In genomic region chr6:157332813-157333212, GRCh38 we compare ENCODE assay signal across 36 cellular contexts.
"Had no signal": no experiment of that assay in that cellular context is flagged by ENCODE, and none has a peak within 500 bp of the region (broad histone marks: within the 10 kb centered on the region; RNA-seq: fewer than 3 reads in every experiment).

No MANE protein-coding gene starts in this region.

- H3K9me3 ChIP-seq: ascending aorta had no signal

- H3K9me3 Mint-ChIP-seq: activated CD4-positive, alpha-beta memory T cell treated with anti-CD3 and anti-CD28 coated beads, Interleukin-2, amount 10 ng/mL, durations not matched to agents 7 days and 5 days; activated CD4-positive, alpha-beta T cell treated with anti-CD3 and anti-CD28 coated beads, Interleukin-2, amount 10 ng/mL, durations not matched to agents 7 days and 5 days; activated naive CD4-positive, alpha-beta T cell treated with anti-CD3 and anti-CD28 coated beads, Interleukin-2, amount 10 ng/mL, durations not matched to agents 7 days and 5 days; activated naive CD4-positive, alpha-beta T cell treated with anti-CD3 and anti-CD28 coated beads, Interleukin-2, amount 50 U/mL, for 24 hours; activated naive CD8-positive, alpha-beta T cell treated with anti-CD3 and anti-CD28 coated beads, Interleukin-2, amount 10 ng/mL, durations not matched to agents 7 days and 5 days; activated naive CD8-positive, alpha-beta T cell treated with anti-CD3 and anti-CD28 coated beads, Interleukin-2, amount 50 U/mL, for 24 hours; activated T-cell treated with anti-CD3 and anti-CD28 coated beads, Interleukin-2, amount 50 U/mL, for 24 hours; activated T-helper 2 cell treated with anti-CD3 and anti-CD28 coated beads, Interferon-gamma antibody, Interleukin-2, Interleukin-4, amounts not matched to agents 10 μg/mL and 5 μg/mL and 100 μg/mL, durations not matched to agents 14 hours and 24 hours and 36 hours; central memory CD8-positive, alpha-beta T cell; T-helper 1 cell treated with Interleukin-12 subunit alpha and Interleukin-12 subunit beta and Interleukin-4 antibody, amounts not matched to agents 30 μg/mL and 1 μg/mL, for 36 hours; T-helper 2 cell treated with Interferon-gamma antibody and Interleukin-4, amounts not matched to agents 5 μg/mL and 100 μg/mL, for 36 hours had no signal

- H3K36me3 ChIP-seq: ascending aorta, cardiac muscle cell had no signal

- H3K4me1 ChIP-seq: ascending aorta had no signal

- H3K27me3 ChIP-seq: ascending aorta had no signal

- H3K4me3 ChIP-seq: ascending aorta, cardiac muscle cell had no signal

- H3K36me3 Mint-ChIP-seq: activated CD8-positive, alpha-beta memory T cell treated with anti-CD3 and anti-CD28 coated beads, Interleukin-2, amount 10 ng/mL, durations not matched to agents 7 days and 5 days; activated naive CD4-positive, alpha-beta T cell treated with anti-CD3 and anti-CD28 coated beads, Interleukin-2, amount 10 ng/mL, durations not matched to agents 7 days and 5 days; activated naive CD4-positive, alpha-beta T cell treated with anti-CD3 and anti-CD28 coated beads, Interleukin-2, amount 50 U/mL, for 24 hours; activated naive CD8-positive, alpha-beta T cell; activated naive CD8-positive, alpha-beta T cell treated with anti-CD3 and anti-CD28 coated beads, Interleukin-2, amount 10 ng/mL, durations not matched to agents 7 days and 5 days; brain had no signal

- DNase-seq: activated CD4-positive, alpha-beta memory T cell treated with anti-CD3 and anti-CD28 coated beads, Interleukin-2, amount 10 ng/mL, durations not matched to agents 7 days and 5 days; activated CD4-positive, alpha-beta T cell treated with anti-CD3 and anti-CD28 coated beads for 1 hour; activated CD4-positive, alpha-beta T cell treated with anti-CD3 and anti-CD28 coated beads for 36 hours; activated CD4-positive, alpha-beta T cell treated with anti-CD3 and anti-CD28 coated beads for 48 hours; activated CD4-positive, alpha-beta T cell treated with anti-CD3 and anti-CD28 coated beads, Interleukin-2, amount 10 ng/mL, durations not matched to agents 7 days and 5 days; activated CD4-positive, alpha-beta T cell treated with anti-CD3 and anti-CD28 coated beads, Interleukin-2, amount 50 U/mL, for 48 hours; activated CD4-positive, CD25-positive, alpha-beta regulatory T cell; activated CD8-positive, alpha-beta memory T cell treated with anti-CD3 and anti-CD28 coated beads for 24 hours; activated CD8-positive, alpha-beta memory T cell treated with anti-CD3 and anti-CD28 coated beads, Interleukin-2, amount 10 ng/mL, durations not matched to agents 7 days and 5 days; activated CD8-positive, alpha-beta memory T cell treated with anti-CD3 and anti-CD28 coated beads, Interleukin-2, amount 50 U/mL, for 48 hours; activated CD8-positive, alpha-beta T cell treated with anti-CD3 and anti-CD28 coated beads, Interleukin-2, amount 10 ng/mL, durations not matched to agents 7 days and 5 days; activated effector memory CD4-positive, alpha-beta T cell treated with Interleukin-2 at 50 U/mL for 16 hours; activated gamma-delta T cell; activated naive CD4-positive, alpha-beta T cell treated with anti-CD3 and anti-CD28 coated beads, Interleukin-2, amount 10 ng/mL, durations not matched to agents 7 days and 5 days; activated naive CD4-positive, alpha-beta T cell treated with Interleukin-2 at 50 U/mL for 16 hours; activated naive CD8-positive, alpha-beta T cell treated with anti-CD3 and anti-CD28 coated beads, Interleukin-2, amount 10 ng/mL, durations not matched to agents 7 days and 5 days; activated naive CD8-positive, alpha-beta T cell treated with anti-CD3 and anti-CD28 coated beads, Interleukin-2, amount 50 U/mL, for 24 hours; activated T-cell treated with anti-CD3 and anti-CD28 coated beads, Interleukin-2, amount 50 U/mL, for 24 hours; activated T-cell treated with anti-CD3 and anti-CD28 coated beads, Interleukin-2, amount 50 U/mL, for 48 hours; amygdala; caudate nucleus; cerebellar nuclear complex; T-helper 1 cell; T-helper 2 cell; T-helper 9 cell had no signal

- H3K27ac ChIP-seq: cardiac muscle cell, VCaP had no signal

- H3K27ac Mint-ChIP-seq: activated CD4-positive, alpha-beta memory T cell treated with anti-CD3 and anti-CD28 coated beads, Interleukin-2, amount 10 ng/mL, durations not matched to agents 7 days and 5 days; activated CD4-positive, alpha-beta T cell treated with anti-CD3 and anti-CD28 coated beads for 36 hours; activated CD4-positive, alpha-beta T cell treated with anti-CD3 and anti-CD28 coated beads, Interleukin-2, amount 10 ng/mL, durations not matched to agents 7 days and 5 days; activated CD8-positive, alpha-beta memory T cell treated with anti-CD3 and anti-CD28 coated beads, Interleukin-2, amount 10 ng/mL, durations not matched to agents 7 days and 5 days; activated CD8-positive, alpha-beta T cell treated with anti-CD3 and anti-CD28 coated beads, Interleukin-2, amount 10 ng/mL, durations not matched to agents 7 days and 5 days; activated naive CD4-positive, alpha-beta T cell treated with anti-CD3 and anti-CD28 coated beads, Interleukin-2, amount 10 ng/mL, durations not matched to agents 7 days and 5 days; activated naive CD4-positive, alpha-beta T cell treated with anti-CD3 and anti-CD28 coated beads, Interleukin-2, amount 50 U/mL, for 24 hours; activated naive CD8-positive, alpha-beta T cell; activated naive CD8-positive, alpha-beta T cell treated with anti-CD3 and anti-CD28 coated beads, Interleukin-2, amount 10 ng/mL, durations not matched to agents 7 days and 5 days; activated naive CD8-positive, alpha-beta T cell treated with anti-CD3 and anti-CD28 coated beads, Interleukin-2, amount 50 U/mL, for 24 hours; activated T-cell treated with anti-CD3 and anti-CD28 coated beads, Interleukin-2, amount 50 U/mL, for 24 hours; activated T-helper 2 cell treated with anti-CD3 and anti-CD28 coated beads, Interferon-gamma antibody, Interleukin-2, Interleukin-4, amounts not matched to agents 10 μg/mL and 5 μg/mL and 100 μg/mL, durations not matched to agents 14 hours and 24 hours and 36 hours; brain; T-helper 1 cell treated with Interleukin-12 subunit alpha and Interleukin-12 subunit beta and Interleukin-4 antibody, amounts not matched to agents 30 μg/mL and 1 μg/mL, for 36 hours; T-helper 2 cell treated with Interferon-gamma antibody and Interleukin-4, amounts not matched to agents 5 μg/mL and 100 μg/mL, for 36 hours had no signal

- H3K4me3 Mint-ChIP-seq: activated CD4-positive, alpha-beta memory T cell treated with anti-CD3 and anti-CD28 coated beads, Interleukin-2, amount 10 ng/mL, durations not matched to agents 7 days and 5 days; activated CD4-positive, alpha-beta T cell treated with anti-CD3 and anti-CD28 coated beads for 36 hours; activated CD4-positive, alpha-beta T cell treated with anti-CD3 and anti-CD28 coated beads, Interleukin-2, amount 10 ng/mL, durations not matched to agents 7 days and 5 days; activated CD8-positive, alpha-beta memory T cell treated with anti-CD3 and anti-CD28 coated beads, Interleukin-2, amount 10 ng/mL, durations not matched to agents 7 days and 5 days; activated CD8-positive, alpha-beta T cell treated with anti-CD3 and anti-CD28 coated beads, Interleukin-2, amount 10 ng/mL, durations not matched to agents 7 days and 5 days; activated naive CD4-positive, alpha-beta T cell treated with anti-CD3 and anti-CD28 coated beads, Interleukin-2, amount 10 ng/mL, durations not matched to agents 7 days and 5 days; activated naive CD4-positive, alpha-beta T cell treated with anti-CD3 and anti-CD28 coated beads, Interleukin-2, amount 50 U/mL, for 24 hours; activated naive CD8-positive, alpha-beta T cell; activated naive CD8-positive, alpha-beta T cell treated with anti-CD3 and anti-CD28 coated beads, Interleukin-2, amount 10 ng/mL, durations not matched to agents 7 days and 5 days; activated naive CD8-positive, alpha-beta T cell treated with anti-CD3 and anti-CD28 coated beads, Interleukin-2, amount 50 U/mL, for 24 hours; activated T-cell treated with anti-CD3 and anti-CD28 coated beads, Interleukin-2, amount 50 U/mL, for 24 hours; brain; central memory CD8-positive, alpha-beta T cell; T-helper 1 cell treated with Interleukin-12 subunit alpha and Interleukin-12 subunit beta and Interleukin-4 antibody, amounts not matched to agents 30 μg/mL and 1 μg/mL, for 36 hours; T-helper 2 cell treated with Interferon-gamma antibody and Interleukin-4, amounts not matched to agents 5 μg/mL and 100 μg/mL, for 36 hours had no signal

- ATAC-seq: activated CD4-positive, alpha-beta T cell treated with anti-CD3 and anti-CD28 coated beads for 36 hours; activated CD4-positive, CD25-positive, alpha-beta regulatory T cell treated with anti-CD3 and anti-CD28 coated beads, Interleukin-2, amount 50 U/mL, for 24 hours; activated CD8-positive, alpha-beta memory T cell treated with anti-CD3 and anti-CD28 coated beads, Interleukin-2, amount 10 ng/mL, durations not matched to agents 7 days and 5 days; activated CD8-positive, alpha-beta T cell treated with anti-CD3 and anti-CD28 coated beads, Interleukin-2, amount 10 ng/mL, durations not matched to agents 7 days and 5 days; activated naive CD8-positive, alpha-beta T cell treated with anti-CD3 and anti-CD28 coated beads, Interleukin-2, amount 50 U/mL, for 24 hours had no signal

- H3K4me1 Mint-ChIP-seq: activated naive CD4-positive, alpha-beta T cell treated with anti-CD3 and anti-CD28 coated beads, Interleukin-2, amount 10 ng/mL, durations not matched to agents 7 days and 5 days; activated naive CD4-positive, alpha-beta T cell treated with anti-CD3 and anti-CD28 coated beads, Interleukin-2, amount 50 U/mL, for 24 hours; activated naive CD8-positive, alpha-beta T cell treated with anti-CD3 and anti-CD28 coated beads, Interleukin-2, amount 10 ng/mL, durations not matched to agents 7 days and 5 days had no signal
